11 cellular contexts compared by ENCODE assay signal in the genomic region with DNA sequence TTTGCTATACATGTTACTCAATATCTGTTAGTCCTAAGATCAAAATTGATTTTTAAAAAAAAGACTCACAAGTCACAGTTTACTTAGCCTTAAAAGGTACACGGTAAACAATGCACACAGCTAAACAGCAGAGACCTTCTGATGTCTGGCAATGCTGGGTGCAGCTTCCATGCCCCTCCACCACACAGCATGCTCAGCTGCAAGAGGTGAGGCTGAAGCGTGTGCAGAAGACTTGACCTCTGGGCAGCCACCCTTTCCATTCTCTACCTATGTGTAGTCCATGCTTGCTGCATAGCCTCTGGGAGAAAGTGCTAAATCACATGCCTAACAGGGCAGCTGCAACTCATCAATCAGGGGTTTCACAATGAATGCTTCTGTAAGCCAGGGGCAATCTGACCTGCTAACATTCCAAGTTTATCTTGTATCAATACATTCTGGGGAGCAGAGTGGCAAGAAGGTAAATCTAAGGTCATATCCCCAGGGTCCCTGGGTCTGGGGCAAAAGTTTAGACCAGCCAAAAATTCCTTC. TPM values are rescaled to one million over a fixed set of nuclear protein-coding genes. Genes with fewer than 3 reads are reported as not detected.
A peak's percentile ranks its signal among the peaks of the same experiment; 100 is the strongest.
DNase-seq lines count a peak whose midpoint lies in the region; ATAC-seq, FAIRE-seq and TF ChIP-seq lines count a peak whose summit lies in the region.
"Had no signal": no experiment of that assay in that cellular context is flagged by ENCODE, and none has a peak within 500 bp of the region (broad histone marks: within the 10 kb centered on the region; RNA-seq: fewer than 3 reads in every experiment).

No MANE protein-coding gene starts in this region.

- POLR2A ChIA-PET in A549 (lab: Yijun Ruan, JAX) = no interaction called here

- CTCF ChIA-PET in A549 (lab: Yijun Ruan, JAX) = interaction anchor here (1.5 kb wide), 1 partner anchor 12 kb away, joined by 3 read pairs; no protein-coding TSS in a partner anchor

- ATAC-seq in A549 = peak; percentile 62 to 81; a peak in 4 of 6 replicates
- peak; percentile 75 for ATAC-seq in GM19463 (IDR thresholded peaks at IDR 0.05; ENCODE audit: unreplicated experiment)
- ATAC-seq in GM19023 (IDR thresholded peaks at IDR 0.05; ENCODE audit: unreplicated experiment) = no peak

- peak overlapping the region; percentile 40; the same call in 2 of the 3 replicates for H3K4me2 ChIP-seq in A549

- WGBS in A549 (ENCODE audit: missing lambda C conversion rate) = 56% methylated on average over 2 of the region's 2 CpGs

- no peak overlapping the region for H3K4me3 ChIP-seq in A549

- TF ChIP-seq CTCF in A549 (IDR thresholded peaks at IDR 0.05) = no peak

- H3K9me3 ChIP-seq in A549 = no peaks in the 10 kb centered on the region

- TF ChIP-seq EP300 in A549 (IDR thresholded peaks at IDR 0.05) = no peak

- DNase-seq in A549 (ENCODE audit: low read depth in 1 of 2, low spot score in 1 of 2) (peak in 1 of 2 experiments; percentile 64), NCI-H69 (lab: John Stamatoyannopoulos, UW) (peak; percentile 97), iPS-NIHi11 (ENCODE audit: low spot score) (peak; percentile 18), NCI-H2171 (lab: John Stamatoyannopoulos, UW) (no peak), retina (no peak), activated T-cell treated with anti-CD3 and anti-CD28 coated beads for 4 hours (no peak)
- DNase-seq: MV-4-11; stimulated activated CD4-positive, alpha-beta T cell treated with anti-CD3 and anti-CD28 coated beads, Interleukin-4, amount 100 ng/mL, for 24 hours had no signal

- no peak for FAIRE-seq in A549 (lab: Jason Lieb, UNC)
- FAIRE-seq: urothelium cell line had no signal

- peak overlapping the region; percentile 37 to 69; a peak in 5 of 6 replicates for H3K27ac ChIP-seq in A549

- H3K4me1 ChIP-seq in A549 = peaks cover 17% of the 10 kb centered on the region

- no peak for TF ChIP-seq RAD21 in A549 (conservative IDR thresholded peaks at IDR 0.05 in 1 of 2, IDR thresholded peaks at IDR 0.05 in 1 of 2)

- no peak for TF ChIP-seq POLR2A in A549 (IDR thresholded peaks at IDR 0.05; ENCODE audit: low read length)

TF ChIP-seq in A549, 52 proteins besides CTCF, POLR2A, EP300 and RAD21:
- TF ChIP-seq, protein P1, sequence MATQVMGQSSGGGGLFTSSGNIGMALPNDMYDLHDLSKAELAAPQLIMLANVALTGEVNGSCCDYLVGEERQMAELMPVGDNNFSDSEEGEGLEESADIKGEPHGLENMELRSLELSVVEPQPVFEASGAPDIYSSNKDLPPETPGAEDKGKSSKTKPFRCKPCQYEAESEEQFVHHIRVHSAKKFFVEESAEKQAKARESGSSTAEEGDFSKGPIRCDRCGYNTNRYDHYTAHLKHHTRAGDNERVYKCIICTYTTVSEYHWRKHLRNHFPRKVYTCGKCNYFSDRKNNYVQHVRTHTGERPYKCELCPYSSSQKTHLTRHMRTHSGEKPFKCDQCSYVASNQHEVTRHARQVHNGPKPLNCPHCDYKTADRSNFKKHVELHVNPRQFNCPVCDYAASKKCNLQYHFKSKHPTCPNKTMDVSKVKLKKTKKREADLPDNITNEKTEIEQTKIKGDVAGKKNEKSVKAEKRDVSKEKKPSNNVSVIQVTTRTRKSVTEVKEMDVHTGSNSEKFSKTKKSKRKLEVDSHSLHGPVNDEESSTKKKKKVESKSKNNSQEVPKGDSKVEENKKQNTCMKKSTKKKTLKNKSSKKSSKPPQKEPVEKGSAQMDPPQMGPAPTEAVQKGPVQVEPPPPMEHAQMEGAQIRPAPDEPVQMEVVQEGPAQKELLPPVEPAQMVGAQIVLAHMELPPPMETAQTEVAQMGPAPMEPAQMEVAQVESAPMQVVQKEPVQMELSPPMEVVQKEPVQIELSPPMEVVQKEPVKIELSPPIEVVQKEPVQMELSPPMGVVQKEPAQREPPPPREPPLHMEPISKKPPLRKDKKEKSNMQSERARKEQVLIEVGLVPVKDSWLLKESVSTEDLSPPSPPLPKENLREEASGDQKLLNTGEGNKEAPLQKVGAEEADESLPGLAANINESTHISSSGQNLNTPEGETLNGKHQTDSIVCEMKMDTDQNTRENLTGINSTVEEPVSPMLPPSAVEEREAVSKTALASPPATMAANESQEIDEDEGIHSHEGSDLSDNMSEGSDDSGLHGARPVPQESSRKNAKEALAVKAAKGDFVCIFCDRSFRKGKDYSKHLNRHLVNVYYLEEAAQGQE (IDR thresholded peaks at IDR 0.05) = no peak
- TF ChIP-seq FOXS1 (CRISPR knock-in tag; IDR thresholded peaks at IDR 0.05) = no peak
- TF ChIP-seq BHLHE40 (IDR thresholded peaks at IDR 0.05; ENCODE audit: low read depth, low read length) = no peak
- peak in 1 of 2 experiments; percentile 53; a peak in 1 of 4 replicates for TF ChIP-seq CEBPB (IDR thresholded peaks at IDR 0.05)
- TF ChIP-seq EHMT2 (IDR thresholded peaks at IDR 0.05; ENCODE audit: low read depth) = no peak
- no peak for TF ChIP-seq HDAC2 (IDR thresholded peaks at IDR 0.05)
- 0 out of 2 replicates have a peak, but pooled peaks have one; percentile 15 for TF ChIP-seq GATA3 (IDR thresholded peaks at IDR 0.05; ENCODE audit: borderline replicate concordance)
- TF ChIP-seq HOXB5 (CRISPR knock-in tag; IDR thresholded peaks at IDR 0.05) = no peak
- TF ChIP-seq, protein P2, sequence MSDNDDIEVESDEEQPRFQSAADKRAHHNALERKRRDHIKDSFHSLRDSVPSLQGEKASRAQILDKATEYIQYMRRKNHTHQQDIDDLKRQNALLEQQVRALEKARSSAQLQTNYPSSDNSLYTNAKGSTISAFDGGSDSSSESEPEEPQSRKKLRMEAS (IDR thresholded peaks at IDR 0.05) = no peak
- TF ChIP-seq JUN (IDR thresholded peaks at IDR 0.05) = no peak

RNA-seq across cellular contexts. Expression of a gene that starts 44.5 kb away (rescaled TPM):
- polyA plus RNA-seq in A549 (2011; rRNA removed) = 50.9 and 53.3 TPM in 2 replicates
- 10.5 and 10.9 TPM in 2 replicates for polyA plus RNA-seq in A549 (2012; cell fraction: cytosol; rRNA removed)
- 3.2 and 5.9 TPM in 2 replicates for polyA plus RNA-seq in A549 (2012; cell fraction: nucleus; rRNA removed)
- polyA plus RNA-seq in A549 (2017; fragmentation: RNase III; extraction: RNeasy Plus Mini Kit Qiagen cat#74134 plus additional on column Dnase treatment) = 14.8 to 20.0 TPM (median 18.5 TPM) in 3 replicates
- polyA minus RNA-seq in A549 (2011; rRNA and poly(A)+ RNA removed) = 11.2 and 15.8 TPM in 2 replicates

Comparison
In these comparisons a context has a peak if more than half of its experiments do, and no peak if none do; other contexts are left out.
1. DNase-seq: peak in NCI-H69 (single experiment) and iPS-NIHi11 (single experiment); none in NCI-H2171 (single experiment), retina (single experiment) and activated T-cell treated with anti-CD3 and anti-CD28 coated beads for 4 hours (single experiment).